24 cellular contexts compared by ENCODE assay signal in the genomic region with DNA sequence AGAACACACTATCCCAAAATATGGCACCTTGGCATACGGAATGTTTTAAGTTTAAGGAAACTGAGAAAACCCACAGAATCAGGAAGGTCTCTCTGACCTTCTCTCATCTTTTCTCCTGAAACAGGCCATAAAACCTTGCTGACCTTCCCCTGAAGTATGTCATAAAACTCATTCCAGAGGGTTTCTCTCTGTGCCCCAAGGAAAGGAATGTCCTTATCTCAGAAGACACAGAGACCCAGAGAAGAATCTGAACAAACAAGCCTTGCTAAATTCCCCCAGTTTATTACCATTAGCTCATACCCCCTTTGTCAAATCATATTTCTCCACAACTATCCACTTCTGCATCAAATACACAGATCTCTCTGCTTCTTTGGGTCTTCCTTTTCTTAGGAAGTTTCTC.
DNase-seq lines count a peak whose midpoint lies in the region; ATAC-seq and TF ChIP-seq lines count a peak whose summit lies in the region.
"Had no signal": no experiment of that assay in that cellular context is flagged by ENCODE, and none has a peak within 500 bp of the region (broad histone marks: within the 10 kb centered on the region; RNA-seq: fewer than 3 reads in every experiment).

No MANE protein-coding gene starts in this region.

- no peak overlapping the region for H3K4me3 Mint-ChIP-seq in mesothelial cell of epicardium
- H3K4me3 Mint-ChIP-seq: CD14-positive monocyte; CD4-positive, alpha-beta T cell; CD8-positive, alpha-beta memory T cell had no signal

- CTCF ChIA-PET in RWPE1 (lab: Yijun Ruan, JAX): no interaction called here

- H3K4me2 ChIP-seq in smooth muscle cell: peak overlapping the region; percentile 10
- H3K4me2 ChIP-seq: A549; BLaER1 treated with 17β-estradiol and CSF1 and Interleukin-3, amounts not matched to agents 10 nM and 100 nM had no signal

- peaks cover 3% of the 10 kb centered on the region for H3K36me3 Mint-ChIP-seq in mesothelial cell of epicardium
- H3K36me3 Mint-ChIP-seq: CD14-positive monocyte; CD8-positive, alpha-beta memory T cell had no signal

- H3K9me3 ChIP-seq in smooth muscle cell (replicated peaks; ENCODE audit: low read depth): no peaks in the 10 kb centered on the region
- H3K9me3 ChIP-seq: BE2C had no signal

- no peaks in the 10 kb centered on the region for H3K79me2 ChIP-seq in smooth muscle cell (ENCODE audit: low read depth)

- peaks cover 37% of the 10 kb centered on the region for H3K4me1 Mint-ChIP-seq in mesothelial cell of epicardium
- H3K4me1 Mint-ChIP-seq: CD14-positive monocyte; CD8-positive, alpha-beta memory T cell had no signal

- WGBS in smooth muscle cell (ENCODE audit: low lambda C conversion rate): 31% methylated on average over 1 of the region's 1 CpG

- no peak for ATAC-seq in GM21528 (IDR thresholded peaks at IDR 0.05; ENCODE audit: low FRiP score, unreplicated experiment)
- ATAC-seq: A549, GM12878 had no signal

- H3K27me3 ChIP-seq in smooth muscle cell (ENCODE audit: low read depth): peaks cover 12% of the 10 kb centered on the region
- H3K27me3 ChIP-seq: BLaER1 treated with 17β-estradiol and CSF1 and Interleukin-3, amounts not matched to agents 10 nM and 100 nM had no signal

- no peaks in the 10 kb centered on the region for H3K4me1 ChIP-seq in smooth muscle cell (ENCODE audit: low read depth)
- H3K4me1 ChIP-seq: A549; BE2C; BLaER1 treated with 17β-estradiol and CSF1 and Interleukin-3, amounts not matched to agents 10 nM and 100 nM had no signal

- H3K36me3 ChIP-seq in smooth muscle cell (ENCODE audit: low read depth): no peaks in the 10 kb centered on the region
- H3K36me3 ChIP-seq: BE2C; BLaER1 treated with 17β-estradiol and CSF1 and Interleukin-3, amounts not matched to agents 10 nM and 100 nM had no signal

- TF ChIP-seq CTCF in mesothelial cell of epicardium (IDR thresholded peaks at IDR 0.05; ENCODE audit: unreplicated experiment): no peak
- TF ChIP-seq CTCF in smooth muscle cell (IDR thresholded peaks at IDR 0.05; ENCODE audit: borderline replicate concordance, insufficient read depth, poor library complexity, severe bottlenecking): no peak
- TF ChIP-seq CTCF in RWPE1 (conservative IDR thresholded peaks at IDR 0.05; ENCODE audit: low read depth): no peak
- no peak for TF ChIP-seq CTCF in GM13976 (IDR thresholded peaks at IDR 0.05; ENCODE audit: borderline replicate concordance, control extremely low read depth, extremely low read depth, insufficient read depth, missing control alignments)

- POLR2A ChIA-PET in RWPE1 (lab: Yijun Ruan, JAX; ENCODE audit: low non-redundant PET): no interaction called here

- no peak overlapping the region for H2AFZ ChIP-seq in smooth muscle cell (ENCODE audit: low read depth)
- H2AFZ ChIP-seq: GM23248 had no signal

- in situ Hi-C loops in GM13976 (cut with MboI; ENCODE audit: low sequenced_read_pairs, unreplicated experiment): no loop called here

- H4K20me1 ChIP-seq in smooth muscle cell (ENCODE audit: low read depth): no peaks in the 10 kb centered on the region
- H4K20me1 ChIP-seq: BLaER1 treated with 17β-estradiol and CSF1 and Interleukin-3, amounts not matched to agents 10 nM and 100 nM had no signal

- DNase-seq in ELF-1 (ENCODE audit: low read depth, low spot score): peak; percentile 50
- DNase-seq in islet precursor cell: peak; percentile 61
- no peak for DNase-seq in mesothelial cell of epicardium (ENCODE audit: low spot score in 2 of 2, unreplicated experiment in 2 of 2)
- DNase-seq in smooth muscle cell (lab: John Stamatoyannopoulos, UW; ENCODE audit: unreplicated experiment): no peak
- no peak for DNase-seq in RWPE1 (ENCODE audit: low spot score)
- no peak for DNase-seq in GM13976 (ENCODE audit: low spot score)
- DNase-seq: 8988T; ACHN; AML-193; BE2C; Calu3; CD4-positive, alpha-beta T cell; CD8-positive, alpha-beta memory T cell; DMS153; DND-41; GDM1; GM23248; H7; HCEC 1CT had no signal

- H3K27ac Mint-ChIP-seq in mesothelial cell of epicardium: peak overlapping the region; percentile 78
- H3K27ac Mint-ChIP-seq: CD14-positive monocyte; CD4-positive, alpha-beta T cell; CD8-positive, alpha-beta memory T cell had no signal

- no peaks in the 10 kb centered on the region for H3K27me3 Mint-ChIP-seq in mesothelial cell of epicardium (ENCODE audit: low read depth)
- H3K27me3 Mint-ChIP-seq: CD4-positive, alpha-beta T cell had no signal

- H3K4me3 ChIP-seq in smooth muscle cell: no peak overlapping the region
- H3K4me3 ChIP-seq: A549; BLaER1 treated with 17β-estradiol and CSF1 and Interleukin-3, amounts not matched to agents 10 nM and 100 nM; GM12878; GM23248 had no signal

- no peaks in the 10 kb centered on the region for H3F3A ChIP-seq in smooth muscle cell (ENCODE audit: low read depth)

- peaks cover 11% of the 10 kb centered on the region for H3K9me3 Mint-ChIP-seq in mesothelial cell of epicardium

- no peak overlapping the region for H3K9ac ChIP-seq in smooth muscle cell (ENCODE audit: low read depth)
- H3K9ac ChIP-seq: BLaER1 treated with 17β-estradiol and CSF1 and Interleukin-3, amounts not matched to agents 10 nM and 100 nM; GM23248 had no signal

- H3K27ac ChIP-seq in smooth muscle cell (ENCODE audit: low read depth) (no peak overlapping the region), RWPE1 (no peak overlapping the region)
- H3K27ac ChIP-seq: A549; BLaER1 treated with 17β-estradiol and CSF1 and Interleukin-3, amounts not matched to agents 10 nM and 100 nM; GM23248 had no signal

Comparison
In these comparisons a context has a peak if more than half of its experiments do, and no peak if none do; other contexts are left out.
1. DNase-seq: peak in ELF-1 (single experiment) and islet precursor cell (single experiment); none in mesothelial cell of epicardium (0 of 2), smooth muscle cell (single experiment), RWPE1 (single experiment) and GM13976 (single experiment).